22 cellular contexts compared by ENCODE assay signal in genomic region chr2:78202986-78203670, GRCh38.
DNase-seq lines count a peak whose midpoint lies in the region; ATAC-seq and TF ChIP-seq lines count a peak whose summit lies in the region.
"Had no signal": no experiment of that assay in that cellular context is flagged by ENCODE, and none has a peak within 500 bp of the region (broad histone marks: within the 10 kb centered on the region; RNA-seq: fewer than 3 reads in every experiment).

No MANE protein-coding gene starts in this region.

- no peaks in the 10 kb centered on the region for H4K20me1 ChIP-seq in PC-3 (ENCODE audit: low read length)

- no peaks in the 10 kb centered on the region for H3K36me3 Mint-ChIP-seq in activated T-cell treated with anti-CD3 and anti-CD28 coated beads, Interleukin-2, amount 50 U/mL, for 24 hours (ENCODE audit: low read depth)
- H3K36me3 Mint-ChIP-seq in activated CD8-positive, alpha-beta T cell treated with anti-CD3 and anti-CD28 coated beads for 36 hours (ENCODE audit: low read depth) = no peaks in the 10 kb centered on the region
- H3K36me3 Mint-ChIP-seq: CD8-positive, alpha-beta memory T cell had no signal

- intact Hi-C loops in PC-3 (cut with micrococcal nuclease) = no loop called here
- intact Hi-C loops in activated CD8-positive, alpha-beta T cell treated with anti-CD3 and anti-CD28 coated beads for 36 hours (cut with micrococcal nuclease) = no loop called here

- POLR2A ChIA-PET in PC-3 (lab: Charles Lee; ENCODE audit: unreplicated experiment) = no interaction called here
- POLR2A ChIA-PET in activated CD8-positive, alpha-beta T cell treated with anti-CD3 and anti-CD28 coated beads for 36 hours (lab: Charles Lee) = no interaction called here

- H2AFZ ChIP-seq in PC-3 (ENCODE audit: low read length) = no peak overlapping the region

- no peaks in the 10 kb centered on the region for H3F3A ChIP-seq in PC-3 (ENCODE audit: low read length, unreplicated experiment)

- no peaks in the 10 kb centered on the region for H3K9me2 ChIP-seq in PC-3 (replicated peaks; ENCODE audit: low read length)

- peak; percentile 82 for DNase-seq in H4 (ENCODE audit: low spot score)
- peak; percentile 32 for DNase-seq in PC-3
- DNase-seq in foreskin melanocyte = peak; percentile 77
- DNase-seq in activated T-cell treated with anti-CD3 and anti-CD28 coated beads, Interleukin-2, amount 50 U/mL, for 24 hours = no peak
- DNase-seq in activated CD8-positive, alpha-beta T cell treated with anti-CD3 and anti-CD28 coated beads for 36 hours = no peak
- DNase-seq in GM10266 (ENCODE audit: extremely low spot score) = no peak
- no peak for DNase-seq in left lobe of liver (ENCODE audit: low spot score)
- DNase-seq: AML-193; C1 segment of cervical spinal cord; CD8-positive, alpha-beta memory T cell; GF-D8; H7; KG1; NCI-H1694; NCI-H2081; NCI-H2171; NCI-H345; NCI-H524; NCI-H774; NK-92 treated with Interleukin-12 subunit alpha and Interleukin-12 subunit beta, amount 100 ng/mL, for 24 hours had no signal

- no peaks in the 10 kb centered on the region for H3K36me3 ChIP-seq in PC-3 (ENCODE audit: low read depth, low read length)
- H3K36me3 ChIP-seq: SJSA1 had no signal

- peaks cover 20% of the 10 kb centered on the region for H3K9me3 Mint-ChIP-seq in activated T-cell treated with anti-CD3 and anti-CD28 coated beads, Interleukin-2, amount 50 U/mL, for 24 hours
- H3K9me3 Mint-ChIP-seq in activated CD8-positive, alpha-beta T cell treated with anti-CD3 and anti-CD28 coated beads for 36 hours = peaks cover 23% of the 10 kb centered on the region

- no peaks in the 10 kb centered on the region for H3K4me1 ChIP-seq in PC-3 (ENCODE audit: insufficient read depth, low read length)
- H3K4me1 ChIP-seq: SJSA1 had no signal

- H3K27ac ChIP-seq in PC-3 (ENCODE audit: low read length) = no peak overlapping the region
- H3K27ac ChIP-seq: SJSA1 had no signal

- BruUV-seq in PC-3 (replicated peaks; lab: Mats Ljungman, UMichigan) = no TSS peak

- H3K27me3 ChIP-seq in PC-3 (ENCODE audit: low read length) = no peaks in the 10 kb centered on the region
- H3K27me3 ChIP-seq: SJSA1 had no signal

- CTCF ChIA-PET in PC-3 (lab: Charles Lee) = no interaction called here
- CTCF ChIA-PET in activated CD8-positive, alpha-beta T cell treated with anti-CD3 and anti-CD28 coated beads for 36 hours (lab: Charles Lee) = interaction anchor here (0.6 kb wide), 1 partner anchor 9 kb away, joined by 3 read pairs; no protein-coding TSS in a partner anchor

- H3K4me3 Mint-ChIP-seq in activated T-cell treated with anti-CD3 and anti-CD28 coated beads, Interleukin-2, amount 50 U/mL, for 24 hours = no peak overlapping the region
- no peak overlapping the region for H3K4me3 Mint-ChIP-seq in activated CD8-positive, alpha-beta T cell treated with anti-CD3 and anti-CD28 coated beads for 36 hours
- H3K4me3 Mint-ChIP-seq: CD8-positive, alpha-beta memory T cell had no signal

- no peak overlapping the region for H3K4me3 ChIP-seq in PC-3 (ENCODE audit: low read length)
- H3K4me3 ChIP-seq: SJSA1 had no signal

- H3K27me3 Mint-ChIP-seq in activated T-cell treated with anti-CD3 and anti-CD28 coated beads, Interleukin-2, amount 50 U/mL, for 24 hours = no peaks in the 10 kb centered on the region
- no peaks in the 10 kb centered on the region for H3K27me3 Mint-ChIP-seq in activated CD8-positive, alpha-beta T cell treated with anti-CD3 and anti-CD28 coated beads for 36 hours
- H3K27me3 Mint-ChIP-seq: CD8-positive, alpha-beta memory T cell had no signal

- no peaks in the 10 kb centered on the region for H3K4me1 Mint-ChIP-seq in activated T-cell treated with anti-CD3 and anti-CD28 coated beads, Interleukin-2, amount 50 U/mL, for 24 hours (ENCODE audit: low read depth)
- H3K4me1 Mint-ChIP-seq in activated CD8-positive, alpha-beta T cell treated with anti-CD3 and anti-CD28 coated beads for 36 hours (ENCODE audit: low read depth) = no peaks in the 10 kb centered on the region
- H3K4me1 Mint-ChIP-seq: CD8-positive, alpha-beta memory T cell had no signal

- no peak overlapping the region for H3K9ac ChIP-seq in PC-3 (ENCODE audit: low read length)

- ATAC-seq in PC-3 (no peak), left lobe of liver (no peak)
- ATAC-seq in activated CD8-positive, alpha-beta T cell treated with anti-CD3 and anti-CD28 coated beads for 36 hours = no peak
- ATAC-seq: Panc1 had no signal

- no peaks in the 10 kb centered on the region for H3K79me2 ChIP-seq in PC-3 (ENCODE audit: low read length)

- no peak overlapping the region for H3K27ac Mint-ChIP-seq in activated T-cell treated with anti-CD3 and anti-CD28 coated beads, Interleukin-2, amount 50 U/mL, for 24 hours
- no peak overlapping the region for H3K27ac Mint-ChIP-seq in activated CD8-positive, alpha-beta T cell treated with anti-CD3 and anti-CD28 coated beads for 36 hours
- H3K27ac Mint-ChIP-seq: CD8-positive, alpha-beta memory T cell had no signal

- TF ChIP-seq CTCF in PC-3 (conservative IDR thresholded peaks at IDR 0.05; ENCODE audit: low read depth, low read length) (no peak), GM10266 (IDR thresholded peaks at IDR 0.05; ENCODE audit: control insufficient read depth, insufficient read depth, low read depth, missing control alignments) (no peak)
- TF ChIP-seq CTCF in activated CD8-positive, alpha-beta T cell treated with anti-CD3 and anti-CD28 coated beads for 36 hours (IDR thresholded peaks at IDR 0.05) = no peak

- H3K9me3 ChIP-seq in PC-3 (ENCODE audit: low read length) = 0 out of 2 replicates have a peak, but pooled peaks cover 9% of the 10 kb centered on the region

- H3K4me2 ChIP-seq in PC-3 (ENCODE audit: low read length) = no peak overlapping the region

Comparison
In these comparisons a context has a peak if more than half of its experiments do, and no peak if none do; other contexts are left out.
1. DNase-seq: peak in H4 (single experiment), PC-3 (single experiment) and foreskin melanocyte (single experiment); none in activated T-cell treated with anti-CD3 and anti-CD28 coated beads, Interleukin-2, amount 50 U/mL, for 24 hours (single experiment), activated CD8-positive, alpha-beta T cell treated with anti-CD3 and anti-CD28 coated beads for 36 hours (single experiment), GM10266 (single experiment) and left lobe of liver (single experiment).